ENCODE assay signal across 10 cellular contexts in genomic region chr5:53030828-53031425, GRCh38. TPM values are rescaled to one million over a fixed set of nuclear protein-coding genes. Genes with fewer than 3 reads are reported as not detected.
DNase-seq lines count a peak whose midpoint lies in the region; ATAC-seq and TF ChIP-seq lines count a peak whose summit lies in the region.
"Had no signal": no experiment of that assay in that cellular context is flagged by ENCODE, and none has a peak within 500 bp of the region (broad histone marks: within the 10 kb centered on the region; RNA-seq: fewer than 3 reads in every experiment).

No MANE protein-coding gene starts in this region.

- H3K4me3 ChIP-seq in SJSA1 (no peak overlapping the region), esophagus squamous epithelium (no peak overlapping the region)
- H3K4me3 ChIP-seq: SJCRH30 had no signal

- no peak for DNase-seq in T-helper 2 cell treated with Interferon-gamma antibody and Interleukin-4, amounts not matched to agents 5 μg/mL and 100 μg/mL, for 36 hours (ENCODE audit: low spot score)
- DNase-seq in T-helper 2 cell (no peak), SJSA1 (ENCODE audit: low read depth in 1 of 2, low spot score in 2 of 2) (no peak), esophagus squamous epithelium (lab: John Stamatoyannopoulos, UW) (no peak), SHP77 (lab: John Stamatoyannopoulos, UW) (no peak)
- DNase-seq: GOT3 had no signal

- no peaks in the 10 kb centered on the region for H3K9me3 ChIP-seq in SJSA1 (replicated peaks)
- H3K9me3 ChIP-seq in esophagus squamous epithelium, result no peaks in the 10 kb centered on the region
- H3K9me3 ChIP-seq: SJCRH30 had no signal

- no peaks in the 10 kb centered on the region for H3K27me3 ChIP-seq in SJSA1 (replicated peaks)
- H3K27me3 ChIP-seq in esophagus squamous epithelium, result no peaks in the 10 kb centered on the region
- H3K27me3 ChIP-seq: SJCRH30 had no signal

- TF ChIP-seq POLR2A in esophagus squamous epithelium (IDR thresholded peaks at IDR 0.05), result no peak

- H3K27ac ChIP-seq in SJSA1 (peak overlapping the region; percentile 84), esophagus squamous epithelium (peak overlapping the region; percentile 62 to 80 (median 74))
- H3K27ac ChIP-seq: SJCRH30 had no signal

- H3K27me3 Mint-ChIP-seq in T-helper 2 cell treated with Interferon-gamma antibody and Interleukin-4, amounts not matched to agents 5 μg/mL and 100 μg/mL, for 36 hours (ENCODE audit: low read depth), result peaks cover 3% of the 10 kb centered on the region
- no peaks in the 10 kb centered on the region for H3K27me3 Mint-ChIP-seq in stimulated activated memory B cell treated with anti-CD40 and anti-IgM and Interleukin-4, amounts not matched to agents 10 μg/mL and 1 μg/mL and 100 μg/mL, for 72 hours

- 45 to 55% methylated on average over 2 of the region's 2 CpGs for WGBS in esophagus squamous epithelium, 2 donors

- H3K4me1 Mint-ChIP-seq in T-helper 2 cell treated with Interferon-gamma antibody and Interleukin-4, amounts not matched to agents 5 μg/mL and 100 μg/mL, for 36 hours (ENCODE audit: low read depth), result peaks cover 43% of the 10 kb centered on the region
- H3K4me1 Mint-ChIP-seq in stimulated activated memory B cell treated with anti-CD40 and anti-IgM and Interleukin-4, amounts not matched to agents 10 μg/mL and 1 μg/mL and 100 μg/mL, for 72 hours, result no peaks in the 10 kb centered on the region

- H3K27ac Mint-ChIP-seq in T-helper 2 cell treated with Interferon-gamma antibody and Interleukin-4, amounts not matched to agents 5 μg/mL and 100 μg/mL, for 36 hours, result peak overlapping the region; percentile 89
- H3K27ac Mint-ChIP-seq in stimulated activated memory B cell treated with anti-CD40 and anti-IgM and Interleukin-4, amounts not matched to agents 10 μg/mL and 1 μg/mL and 100 μg/mL, for 72 hours, result no peak overlapping the region

- peaks cover 17% of the 10 kb centered on the region for H3K36me3 Mint-ChIP-seq in T-helper 2 cell treated with Interferon-gamma antibody and Interleukin-4, amounts not matched to agents 5 μg/mL and 100 μg/mL, for 36 hours (ENCODE audit: low read depth)
- H3K36me3 Mint-ChIP-seq in stimulated activated memory B cell treated with anti-CD40 and anti-IgM and Interleukin-4, amounts not matched to agents 10 μg/mL and 1 μg/mL and 100 μg/mL, for 72 hours, result no peaks in the 10 kb centered on the region

- ATAC-seq in stimulated activated memory B cell treated with anti-CD40 and anti-IgM and Interleukin-4, amounts not matched to agents 10 μg/mL and 1 μg/mL and 100 μg/mL, for 72 hours, result peak; percentile 34
- no peak for ATAC-seq in GM18511 (IDR thresholded peaks at IDR 0.05; ENCODE audit: unreplicated experiment)
- ATAC-seq in HG03439 (IDR thresholded peaks at IDR 0.05; ENCODE audit: unreplicated experiment), result no peak

- intact Hi-C loops in esophagus squamous epithelium (cut with DNase I), result no loop called here

- H3K4me1 ChIP-seq in SJSA1 (replicated peaks), result peaks cover 61% of the 10 kb centered on the region
- peaks cover 6 to 89% (median 38%) of the 10 kb centered on the region in 3 donors for H3K4me1 ChIP-seq in esophagus squamous epithelium

- peak overlapping the region; percentile 77 for H3K4me3 Mint-ChIP-seq in T-helper 2 cell treated with Interferon-gamma antibody and Interleukin-4, amounts not matched to agents 5 μg/mL and 100 μg/mL, for 36 hours
- H3K4me3 Mint-ChIP-seq in stimulated activated memory B cell treated with anti-CD40 and anti-IgM and Interleukin-4, amounts not matched to agents 10 μg/mL and 1 μg/mL and 100 μg/mL, for 72 hours, result no peak overlapping the region

- H3K36me3 ChIP-seq in SJSA1 (0 out of 2 replicates have a peak, but pooled peaks cover 2% of the 10 kb centered on the region), esophagus squamous epithelium (no peaks in the 10 kb centered on the region)
- H3K36me3 ChIP-seq: SJCRH30 had no signal

- no peaks in the 10 kb centered on the region for H3K9me3 Mint-ChIP-seq in T-helper 2 cell treated with Interferon-gamma antibody and Interleukin-4, amounts not matched to agents 5 μg/mL and 100 μg/mL, for 36 hours
- no peaks in the 10 kb centered on the region for H3K9me3 Mint-ChIP-seq in stimulated activated memory B cell treated with anti-CD40 and anti-IgM and Interleukin-4, amounts not matched to agents 10 μg/mL and 1 μg/mL and 100 μg/mL, for 72 hours

- no peak for TF ChIP-seq CTCF in esophagus squamous epithelium (IDR thresholded peaks at IDR 0.05)

RNA-seq across cellular contexts. Expression of gene ITGA2, which starts 41.8 kb away (rescaled TPM):
- 3.2 and 5.2 TPM in 2 replicates for total RNA-seq in SJSA1 (2014; rRNA removed; shearing (Covaris generic))
- 10 to 100 TPM; 12.0 to 28.5 (median 21.6) TPM for total RNA-seq in esophagus squamous epithelium
